ENCODE assay signal across 33 cellular contexts in genomic region chr10:130042386-130042785, GRCh38.
"Had no signal": no experiment of that assay in that cellular context is flagged by ENCODE, and none has a peak within 500 bp of the region (broad histone marks: within the 10 kb centered on the region; RNA-seq: fewer than 3 reads in every experiment).

No MANE protein-coding gene starts in this region.

- H3K4me2 ChIP-seq: SK-N-SH had no signal

- H3K27me3 Mint-ChIP-seq: activated CD4-positive, alpha-beta T cell treated with anti-CD3 and anti-CD28 coated beads for 36 hours had no signal

- ATAC-seq: activated CD4-positive, alpha-beta T cell treated with anti-CD3 and anti-CD28 coated beads for 36 hours; activated CD4-positive, CD25-positive, alpha-beta regulatory T cell treated with anti-CD3 and anti-CD28 coated beads, Interleukin-2, amount 50 U/mL, for 24 hours; activated CD8-positive, alpha-beta T cell treated with anti-CD3 and anti-CD28 coated beads, Interleukin-2, amount 10 ng/mL, durations not matched to agents 7 days and 5 days; PC-3; WTC11 had no signal

- H3K4me3 Mint-ChIP-seq: activated CD4-positive, alpha-beta T cell treated with anti-CD3 and anti-CD28 coated beads for 36 hours; activated CD4-positive, alpha-beta T cell treated with anti-CD3 and anti-CD28 coated beads, Interleukin-2, amount 10 ng/mL, durations not matched to agents 7 days and 5 days; activated CD8-positive, alpha-beta T cell treated with anti-CD3 and anti-CD28 coated beads, Interleukin-2, amount 10 ng/mL, durations not matched to agents 7 days and 5 days; activated naive CD8-positive, alpha-beta T cell treated with anti-CD3 and anti-CD28 coated beads, Interleukin-2, amount 10 ng/mL, durations not matched to agents 7 days and 5 days; activated T-cell treated with anti-CD3 and anti-CD28 coated beads, Interleukin-2, amount 50 U/mL, for 24 hours; T-helper 1 cell treated with Interleukin-12 subunit alpha and Interleukin-12 subunit beta and Interleukin-4 antibody, amounts not matched to agents 30 μg/mL and 1 μg/mL, for 36 hours; T-helper 2 cell treated with Interferon-gamma antibody and Interleukin-4, amounts not matched to agents 5 μg/mL and 100 μg/mL, for 36 hours; WTC11 had no signal

- H3K9ac ChIP-seq: SK-N-SH had no signal

- H3K36me3 ChIP-seq: ascending aorta, cardiac muscle cell, MG63, Peyer's patch, SJSA1 had no signal

- H3K27me3 ChIP-seq: ascending aorta, MG63, Peyer's patch, SJSA1 had no signal

- H3K9me3 Mint-ChIP-seq: activated CD4-positive, alpha-beta T cell treated with anti-CD3 and anti-CD28 coated beads, Interleukin-2, amount 10 ng/mL, durations not matched to agents 7 days and 5 days; activated naive CD8-positive, alpha-beta T cell treated with anti-CD3 and anti-CD28 coated beads, Interleukin-2, amount 10 ng/mL, durations not matched to agents 7 days and 5 days; activated T-cell treated with anti-CD3 and anti-CD28 coated beads, Interleukin-2, amount 50 U/mL, for 24 hours; T-helper 1 cell treated with Interleukin-12 subunit alpha and Interleukin-12 subunit beta and Interleukin-4 antibody, amounts not matched to agents 30 μg/mL and 1 μg/mL, for 36 hours; T-helper 2 cell treated with Interferon-gamma antibody and Interleukin-4, amounts not matched to agents 5 μg/mL and 100 μg/mL, for 36 hours; WTC11 had no signal

- H3K4me3 ChIP-seq: ascending aorta, cardiac muscle cell, MG63, Peyer's patch, SJSA1 had no signal

- DNase-seq: activated CD4-positive, alpha-beta T cell treated with anti-CD3 and anti-CD28 coated beads for 36 hours; activated CD4-positive, alpha-beta T cell treated with anti-CD3 and anti-CD28 coated beads, Interleukin-2, amount 10 ng/mL, durations not matched to agents 7 days and 5 days; activated CD4-positive, alpha-beta T cell treated with anti-CD3 and anti-CD28 coated beads, Interleukin-2, amount 50 U/mL, for 48 hours; activated CD8-positive, alpha-beta T cell treated with anti-CD3 and anti-CD28 coated beads, Interleukin-2, amount 10 ng/mL, durations not matched to agents 7 days and 5 days; activated naive CD4-positive, alpha-beta T cell; activated naive CD4-positive, alpha-beta T cell treated with anti-CD3 and anti-CD28 coated beads, Interleukin-2, amount 50 U/mL, for 16 hours; activated naive CD8-positive, alpha-beta T cell treated with anti-CD3 and anti-CD28 coated beads, Interleukin-2, amount 10 ng/mL, durations not matched to agents 7 days and 5 days; activated T-cell treated with anti-CD3 and anti-CD28 coated beads, Interleukin-2, amount 50 U/mL, for 24 hours; amygdala; Kasumi-1; KG1; MG63; NCI-H1048; NCI-H1105 treated with DMSO at 0.1 percent for 48 hours; NCI-H1436; NCI-H1694; NCI-H1930; NCI-H2081 treated with DMSO at 0.1 percent for 48 hours; NCI-H345; NCI-H524 treated with DMSO at 0.1 percent for 48 hours; PC-3; Peyer's patch; RPMI8226; SHP77 treated with DMSO at 0.1 percent for 48 hours; SK-N-SH had no signal

- H3K27ac ChIP-seq: ascending aorta, cardiac muscle cell, Peyer's patch, SJSA1 had no signal

- H3K36me3 Mint-ChIP-seq: activated naive CD8-positive, alpha-beta T cell treated with anti-CD3 and anti-CD28 coated beads, Interleukin-2, amount 10 ng/mL, durations not matched to agents 7 days and 5 days; WTC11 had no signal

- H3K9me3 ChIP-seq: ascending aorta, MG63, Peyer's patch, SK-N-SH had no signal

- H3K4me1 ChIP-seq: ascending aorta, Peyer's patch, SJSA1 had no signal

- H3K27ac Mint-ChIP-seq: activated CD4-positive, alpha-beta T cell treated with anti-CD3 and anti-CD28 coated beads for 36 hours; activated CD4-positive, alpha-beta T cell treated with anti-CD3 and anti-CD28 coated beads, Interleukin-2, amount 10 ng/mL, durations not matched to agents 7 days and 5 days; activated CD8-positive, alpha-beta T cell treated with anti-CD3 and anti-CD28 coated beads, Interleukin-2, amount 10 ng/mL, durations not matched to agents 7 days and 5 days; activated naive CD8-positive, alpha-beta T cell treated with anti-CD3 and anti-CD28 coated beads, Interleukin-2, amount 10 ng/mL, durations not matched to agents 7 days and 5 days; activated T-cell treated with anti-CD3 and anti-CD28 coated beads, Interleukin-2, amount 50 U/mL, for 24 hours; T-helper 1 cell treated with Interleukin-12 subunit alpha and Interleukin-12 subunit beta and Interleukin-4 antibody, amounts not matched to agents 30 μg/mL and 1 μg/mL, for 36 hours; T-helper 2 cell treated with Interferon-gamma antibody and Interleukin-4, amounts not matched to agents 5 μg/mL and 100 μg/mL, for 36 hours; WTC11 had no signal

- H3K4me1 Mint-ChIP-seq: activated CD4-positive, alpha-beta T cell treated with anti-CD3 and anti-CD28 coated beads for 36 hours; activated CD4-positive, alpha-beta T cell treated with anti-CD3 and anti-CD28 coated beads, Interleukin-2, amount 10 ng/mL, durations not matched to agents 7 days and 5 days; activated naive CD8-positive, alpha-beta T cell treated with anti-CD3 and anti-CD28 coated beads, Interleukin-2, amount 10 ng/mL, durations not matched to agents 7 days and 5 days had no signal

- FAIRE-seq: TTC549 had no signal
